ENCODE assay signal across 9 cellular contexts in genomic region chr11:31641477-31642062, GRCh38.
DNase-seq lines count a peak whose midpoint lies in the region; ATAC-seq, FAIRE-seq and TF ChIP-seq lines count a peak whose summit lies in the region.
"Had no signal": no experiment of that assay in that cellular context is flagged by ENCODE, and none has a peak within 500 bp of the region (broad histone marks: within the 10 kb centered on the region; RNA-seq: fewer than 3 reads in every experiment).

No MANE protein-coding gene starts in this region.

- no peaks in the 10 kb centered on the region for H4K20me1 ChIP-seq in Loucy (ENCODE audit: insufficient read depth, low read length, poor library complexity, severe bottlenecking)
- H4K20me1 ChIP-seq in SU-DHL-6 (ENCODE audit: low read depth, low read length): no peaks in the 10 kb centered on the region

- H3K27me3 Mint-ChIP-seq in activated naive CD8-positive, alpha-beta T cell treated with anti-CD3 and anti-CD28 coated beads, Interleukin-2, amount 50 U/mL, for 24 hours: no peaks in the 10 kb centered on the region

- no peak overlapping the region for H3K4me2 ChIP-seq in Loucy (ENCODE audit: low read depth, low read length, poor library complexity, severe bottlenecking)
- H3K4me2 ChIP-seq in SU-DHL-6 (ENCODE audit: low read depth, low read length, poor library complexity, severe bottlenecking): no peak overlapping the region

- H3F3A ChIP-seq in Loucy (ENCODE audit: low read depth): no peaks in the 10 kb centered on the region
- no peaks in the 10 kb centered on the region for H3F3A ChIP-seq in SU-DHL-6 (ENCODE audit: insufficient read depth)

- H3K4me1 Mint-ChIP-seq in activated naive CD8-positive, alpha-beta T cell treated with anti-CD3 and anti-CD28 coated beads, Interleukin-2, amount 50 U/mL, for 24 hours: no peaks in the 10 kb centered on the region

- H3K9me3 ChIP-seq in Loucy (ENCODE audit: insufficient read depth, low read depth, low read length): no peaks in the 10 kb centered on the region
- H3K9me3 ChIP-seq in SU-DHL-6 (ENCODE audit: insufficient read depth, low read length): no peaks in the 10 kb centered on the region

- H3K4me3 ChIP-seq in Loucy (ENCODE audit: low read length, poor library complexity, severe bottlenecking) (no peak overlapping the region), SU-DHL-6 (ENCODE audit: insufficient read depth, low read length, poor library complexity, severe bottlenecking) (no peak overlapping the region)

- H3K27ac ChIP-seq in SU-DHL-6 (ENCODE audit: low read depth, low read length): no peak overlapping the region

- ATAC-seq in activated naive CD8-positive, alpha-beta T cell treated with anti-CD3 and anti-CD28 coated beads, Interleukin-2, amount 50 U/mL, for 24 hours: no peak
- ATAC-seq in HG03045 (IDR thresholded peaks at IDR 0.05; ENCODE audit: unreplicated experiment) (no peak), HG02840 (IDR thresholded peaks at IDR 0.05; ENCODE audit: low FRiP score, unreplicated experiment) (no peak)

- H3K27ac Mint-ChIP-seq in activated naive CD8-positive, alpha-beta T cell treated with anti-CD3 and anti-CD28 coated beads, Interleukin-2, amount 50 U/mL, for 24 hours: no peak overlapping the region
- H3K27ac Mint-ChIP-seq: T-helper 1 cell treated with Interleukin-12 subunit alpha and Interleukin-12 subunit beta and Interleukin-4 antibody, amounts not matched to agents 30 μg/mL and 1 μg/mL, for 36 hours had no signal

- TF ChIP-seq CTCF in Loucy (conservative IDR thresholded peaks at IDR 0.05; ENCODE audit: low read length) (peak; percentile 71), SU-DHL-6 (IDR thresholded peaks at IDR 0.05; ENCODE audit: insufficient read depth, low read length, poor library complexity, severe bottlenecking) (peak; percentile 34)

- H3K9ac ChIP-seq in Loucy (ENCODE audit: low read depth, low read length, poor library complexity, severe bottlenecking): no peak overlapping the region
- H3K9ac ChIP-seq in SU-DHL-6 (ENCODE audit: low read length): no peak overlapping the region

- H3K27me3 ChIP-seq in Loucy (ENCODE audit: insufficient read depth, low read length, poor library complexity, severe bottlenecking) (no peaks in the 10 kb centered on the region), SU-DHL-6 (ENCODE audit: low read length) (no peaks in the 10 kb centered on the region)

- H3K4me3 Mint-ChIP-seq in activated naive CD8-positive, alpha-beta T cell treated with anti-CD3 and anti-CD28 coated beads, Interleukin-2, amount 50 U/mL, for 24 hours: no peak overlapping the region
- H3K4me3 Mint-ChIP-seq: T-helper 1 cell treated with Interleukin-12 subunit alpha and Interleukin-12 subunit beta and Interleukin-4 antibody, amounts not matched to agents 30 μg/mL and 1 μg/mL, for 36 hours had no signal

- H3K79me2 ChIP-seq in Loucy (ENCODE audit: insufficient read depth, low read length) (no peaks in the 10 kb centered on the region), SU-DHL-6 (ENCODE audit: insufficient read depth, low read length) (no peaks in the 10 kb centered on the region)

- H3K36me3 ChIP-seq in Loucy (ENCODE audit: insufficient read depth, low read length) (no peaks in the 10 kb centered on the region), SU-DHL-6 (ENCODE audit: low read length) (no peaks in the 10 kb centered on the region)

- DNase-seq in EH (ENCODE audit: low read depth): peak; percentile 36
- no peak for DNase-seq in activated naive CD8-positive, alpha-beta T cell treated with anti-CD3 and anti-CD28 coated beads, Interleukin-2, amount 50 U/mL, for 24 hours
- DNase-seq in activated CD8-positive, alpha-beta memory T cell treated with anti-CD3 and anti-CD28 coated beads, Interleukin-2, amount 50 U/mL, for 48 hours: no peak

- peak; percentile 98 for FAIRE-seq in islet of Langerhans (lab: Jason Lieb, UNC)

- H3K9me3 Mint-ChIP-seq in activated naive CD8-positive, alpha-beta T cell treated with anti-CD3 and anti-CD28 coated beads, Interleukin-2, amount 50 U/mL, for 24 hours: no peaks in the 10 kb centered on the region
- H3K9me3 Mint-ChIP-seq: T-helper 1 cell treated with Interleukin-12 subunit alpha and Interleukin-12 subunit beta and Interleukin-4 antibody, amounts not matched to agents 30 μg/mL and 1 μg/mL, for 36 hours had no signal

- H3K9me2 ChIP-seq in Loucy (replicated peaks; ENCODE audit: low read depth, low read length): no peaks in the 10 kb centered on the region
- no peaks in the 10 kb centered on the region for H3K9me2 ChIP-seq in SU-DHL-6 (replicated peaks; ENCODE audit: insufficient read depth, low read length)

- H3K36me3 Mint-ChIP-seq in activated naive CD8-positive, alpha-beta T cell treated with anti-CD3 and anti-CD28 coated beads, Interleukin-2, amount 50 U/mL, for 24 hours (ENCODE audit: low read depth): no peaks in the 10 kb centered on the region

- H2AFZ ChIP-seq in Loucy (ENCODE audit: low read length) (no peak overlapping the region), SU-DHL-6 (ENCODE audit: low read depth, low read length, severe bottlenecking) (no peak overlapping the region)

- H3K4me1 ChIP-seq in Loucy (ENCODE audit: insufficient read depth, low read length, poor library complexity, severe bottlenecking): no peaks in the 10 kb centered on the region
